Comparison of ENCODE assay signal across 2 cellular contexts in the genomic region with DNA sequence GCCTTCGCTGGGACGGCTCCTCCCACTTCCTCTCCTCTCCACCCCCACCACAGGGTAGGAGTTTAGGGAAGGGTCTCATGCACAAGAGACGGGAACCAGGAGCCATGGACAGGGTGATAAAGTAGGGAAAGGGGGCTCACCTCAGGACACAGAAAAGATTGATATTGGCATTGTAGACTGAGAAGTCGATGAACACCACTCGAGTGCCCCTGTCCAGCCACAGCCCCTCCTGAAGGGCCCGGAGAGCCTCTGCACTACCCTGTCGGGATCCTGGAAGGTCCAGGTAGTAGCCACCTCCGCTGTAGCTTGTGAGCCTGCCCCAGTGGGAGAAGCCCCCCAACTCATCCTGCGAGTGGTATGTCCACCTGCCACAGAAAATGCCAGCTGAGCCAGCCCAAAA.
TF ChIP-seq lines count a peak whose summit lies in the region.

No MANE protein-coding gene starts in this region.

TF ChIP-seq in Ishikawa, 13 proteins besides CTCF, POLR2A, EP300 and RAD21:
- TF ChIP-seq, protein P1, sequence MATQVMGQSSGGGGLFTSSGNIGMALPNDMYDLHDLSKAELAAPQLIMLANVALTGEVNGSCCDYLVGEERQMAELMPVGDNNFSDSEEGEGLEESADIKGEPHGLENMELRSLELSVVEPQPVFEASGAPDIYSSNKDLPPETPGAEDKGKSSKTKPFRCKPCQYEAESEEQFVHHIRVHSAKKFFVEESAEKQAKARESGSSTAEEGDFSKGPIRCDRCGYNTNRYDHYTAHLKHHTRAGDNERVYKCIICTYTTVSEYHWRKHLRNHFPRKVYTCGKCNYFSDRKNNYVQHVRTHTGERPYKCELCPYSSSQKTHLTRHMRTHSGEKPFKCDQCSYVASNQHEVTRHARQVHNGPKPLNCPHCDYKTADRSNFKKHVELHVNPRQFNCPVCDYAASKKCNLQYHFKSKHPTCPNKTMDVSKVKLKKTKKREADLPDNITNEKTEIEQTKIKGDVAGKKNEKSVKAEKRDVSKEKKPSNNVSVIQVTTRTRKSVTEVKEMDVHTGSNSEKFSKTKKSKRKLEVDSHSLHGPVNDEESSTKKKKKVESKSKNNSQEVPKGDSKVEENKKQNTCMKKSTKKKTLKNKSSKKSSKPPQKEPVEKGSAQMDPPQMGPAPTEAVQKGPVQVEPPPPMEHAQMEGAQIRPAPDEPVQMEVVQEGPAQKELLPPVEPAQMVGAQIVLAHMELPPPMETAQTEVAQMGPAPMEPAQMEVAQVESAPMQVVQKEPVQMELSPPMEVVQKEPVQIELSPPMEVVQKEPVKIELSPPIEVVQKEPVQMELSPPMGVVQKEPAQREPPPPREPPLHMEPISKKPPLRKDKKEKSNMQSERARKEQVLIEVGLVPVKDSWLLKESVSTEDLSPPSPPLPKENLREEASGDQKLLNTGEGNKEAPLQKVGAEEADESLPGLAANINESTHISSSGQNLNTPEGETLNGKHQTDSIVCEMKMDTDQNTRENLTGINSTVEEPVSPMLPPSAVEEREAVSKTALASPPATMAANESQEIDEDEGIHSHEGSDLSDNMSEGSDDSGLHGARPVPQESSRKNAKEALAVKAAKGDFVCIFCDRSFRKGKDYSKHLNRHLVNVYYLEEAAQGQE (IDR thresholded peaks at IDR 0.05; ENCODE audit: low read depth): peak; percentile 61
- no peak for TF ChIP-seq ZBTB7A (IDR thresholded peaks at IDR 0.05; ENCODE audit: low read depth)

TF ChIP-seq in H1, 55 proteins besides CTCF, POLR2A, EP300 and RAD21:
- TF ChIP-seq SP1 (IDR thresholded peaks at IDR 0.05; ENCODE audit: low read depth, low read length): no peak
- no peak for TF ChIP-seq NANOG (IDR thresholded peaks at IDR 0.05; ENCODE audit: insufficient read depth, low read depth, low read length, poor library complexity, severe bottlenecking)
- TF ChIP-seq, protein P2, sequence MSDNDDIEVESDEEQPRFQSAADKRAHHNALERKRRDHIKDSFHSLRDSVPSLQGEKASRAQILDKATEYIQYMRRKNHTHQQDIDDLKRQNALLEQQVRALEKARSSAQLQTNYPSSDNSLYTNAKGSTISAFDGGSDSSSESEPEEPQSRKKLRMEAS (IDR thresholded peaks at IDR 0.05): no peak
- no peak for TF ChIP-seq CHD1 (IDR thresholded peaks at IDR 0.05; ENCODE audit: low read depth, low read length)
- no peak for TF ChIP-seq ASH2L (IDR thresholded peaks at IDR 0.05; ENCODE audit: low read length)
- no peak for TF ChIP-seq BRCA1 (IDR thresholded peaks at IDR 0.05; ENCODE audit: low read depth, low read length)
- no peak for TF ChIP-seq SUZ12 (IDR thresholded peaks at IDR 0.05; ENCODE audit: low read length)
- no peak for TF ChIP-seq SP2 (IDR thresholded peaks at IDR 0.05; ENCODE audit: low read length)
- TF ChIP-seq SP4 (IDR thresholded peaks at IDR 0.05; ENCODE audit: low read length): no peak
